ENCODE assay signal across 1 cellular context in genomic region chr1:168520832-168521231, GRCh38.
TF ChIP-seq lines count a peak whose summit lies in the region.

No MANE protein-coding gene starts in this region.

TF ChIP-seq in K562, 482 proteins besides CTCF, POLR2A, EP300 and RAD21:
- TF ChIP-seq, protein P1, sequence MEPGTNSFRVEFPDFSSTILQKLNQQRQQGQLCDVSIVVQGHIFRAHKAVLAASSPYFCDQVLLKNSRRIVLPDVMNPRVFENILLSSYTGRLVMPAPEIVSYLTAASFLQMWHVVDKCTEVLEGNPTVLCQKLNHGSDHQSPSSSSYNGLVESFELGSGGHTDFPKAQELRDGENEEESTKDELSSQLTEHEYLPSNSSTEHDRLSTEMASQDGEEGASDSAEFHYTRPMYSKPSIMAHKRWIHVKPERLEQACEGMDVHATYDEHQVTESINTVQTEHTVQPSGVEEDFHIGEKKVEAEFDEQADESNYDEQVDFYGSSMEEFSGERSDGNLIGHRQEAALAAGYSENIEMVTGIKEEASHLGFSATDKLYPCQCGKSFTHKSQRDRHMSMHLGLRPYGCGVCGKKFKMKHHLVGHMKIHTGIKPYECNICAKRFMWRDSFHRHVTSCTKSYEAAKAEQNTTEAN (CRISPR knock-in tag; IDR thresholded peaks at IDR 0.05), result no peak
- 0 out of 2 replicates have a peak, but pooled peaks have one; percentile 22 for TF ChIP-seq BHLHE40 (IDR thresholded peaks at IDR 0.05; ENCODE audit: low read length)
TF ChIP-seq in K562: peak in this region for 1.
